Comparison of ENCODE assay signal across 24 cellular contexts in genomic region chr9:75593920-75594319, GRCh38.
"Had no signal": no experiment of that assay in that cellular context is flagged by ENCODE, and none has a peak within 500 bp of the region (broad histone marks: within the 10 kb centered on the region; RNA-seq: fewer than 3 reads in every experiment).

No MANE protein-coding gene starts in this region.

- H3K4me3 ChIP-seq: breast epithelium had no signal

- H3K36me3 Mint-ChIP-seq: activated CD8-positive, alpha-beta memory T cell treated with anti-CD3 and anti-CD28 coated beads, Interleukin-2, amount 10 ng/mL, durations not matched to agents 7 days and 5 days; activated naive CD4-positive, alpha-beta T cell treated with anti-CD3 and anti-CD28 coated beads, Interleukin-2, amount 50 U/mL, for 24 hours had no signal

- H3K27me3 ChIP-seq: breast epithelium had no signal

- DNase-seq: activated B cell treated with CpG ODN at 0.5 μM for 24 hours; activated CD4-positive, alpha-beta T cell treated with anti-CD3 and anti-CD28 coated beads for 1 hour; activated CD4-positive, alpha-beta T cell treated with anti-CD3 and anti-CD28 coated beads, Interleukin-2, amount 10 ng/mL, durations not matched to agents 24 days and 14 days; activated CD4-positive, alpha-beta T cell treated with anti-CD3 and anti-CD28 coated beads, Interleukin-2, amount 50 U/mL, for 48 hours; activated CD8-positive, alpha-beta memory T cell treated with anti-CD3 and anti-CD28 coated beads, Interleukin-2, amount 10 ng/mL, durations not matched to agents 7 days and 5 days; activated effector memory CD4-positive, alpha-beta T cell treated with Interleukin-2 at 50 U/mL for 16 hours; activated naive CD4-positive, alpha-beta T cell; activated T-cell treated with anti-CD3 and anti-CD28 coated beads, Interleukin-2, amount 50 U/mL, for 24 hours; aorta; caudate nucleus; NCI-H1048; NCI-H146; NCI-H187 treated with DMSO at 0.1 percent for 48 hours; NCI-H2081 treated with DMSO at 0.1 percent for 48 hours; NCI-H526; NCI-H774; NK-92 treated with Interleukin-12 subunit alpha and Interleukin-12 subunit beta, amount 100 ng/mL, for 24 hours; PC-3; SHP77 treated with DMSO at 0.1 percent for 48 hours had no signal

- ATAC-seq: activated CD8-positive, alpha-beta memory T cell treated with anti-CD3 and anti-CD28 coated beads, Interleukin-2, amount 10 ng/mL, durations not matched to agents 7 days and 5 days; PC-3 had no signal

- H3K27me3 Mint-ChIP-seq: activated B cell treated with CpG ODN at 0.5 μM for 24 hours; activated CD4-positive, alpha-beta T cell treated with anti-CD3 and anti-CD28 coated beads, Interleukin-2, amount 10 ng/mL, durations not matched to agents 24 days and 14 days; activated CD8-positive, alpha-beta memory T cell treated with anti-CD3 and anti-CD28 coated beads, Interleukin-2, amount 10 ng/mL, durations not matched to agents 7 days and 5 days had no signal

- H3K27ac Mint-ChIP-seq: activated B cell treated with CpG ODN at 0.5 μM for 24 hours; activated CD4-positive, alpha-beta T cell treated with anti-CD3 and anti-CD28 coated beads, Interleukin-2, amount 10 ng/mL, durations not matched to agents 24 days and 14 days; activated CD8-positive, alpha-beta memory T cell treated with anti-CD3 and anti-CD28 coated beads, Interleukin-2, amount 10 ng/mL, durations not matched to agents 7 days and 5 days; activated naive CD4-positive, alpha-beta T cell treated with anti-CD3 and anti-CD28 coated beads, Interleukin-2, amount 50 U/mL, for 24 hours; activated T-cell treated with anti-CD3 and anti-CD28 coated beads, Interleukin-2, amount 50 U/mL, for 24 hours; activated T-helper 1 cell treated with anti-CD3 and anti-CD28 coated beads, Interleukin-12 subunit alpha, Interleukin-12 subunit beta, Interleukin-2, Interleukin-4 antibody, amounts not matched to agents 30 ng/mL and 10 ng/mL and 1 ng/mL, durations not matched to agents 14 hours and 24 hours and 36 hours; T-helper 1 cell treated with Interleukin-12 subunit alpha and Interleukin-12 subunit beta and Interleukin-4 antibody, amounts not matched to agents 30 μg/mL and 1 μg/mL, for 36 hours had no signal

- H3K4me3 Mint-ChIP-seq: activated B cell treated with CpG ODN at 0.5 μM for 24 hours; activated CD4-positive, alpha-beta T cell treated with anti-CD3 and anti-CD28 coated beads, Interleukin-2, amount 10 ng/mL, durations not matched to agents 24 days and 14 days; activated CD8-positive, alpha-beta memory T cell treated with anti-CD3 and anti-CD28 coated beads, Interleukin-2, amount 10 ng/mL, durations not matched to agents 7 days and 5 days; activated naive CD4-positive, alpha-beta T cell treated with anti-CD3 and anti-CD28 coated beads, Interleukin-2, amount 50 U/mL, for 24 hours; activated T-cell treated with anti-CD3 and anti-CD28 coated beads, Interleukin-2, amount 50 U/mL, for 24 hours; activated T-helper 1 cell treated with anti-CD3 and anti-CD28 coated beads, Interleukin-12 subunit alpha, Interleukin-12 subunit beta, Interleukin-2, Interleukin-4 antibody, amounts not matched to agents 30 ng/mL and 10 ng/mL and 1 ng/mL, durations not matched to agents 14 hours and 24 hours and 36 hours; T-helper 1 cell treated with Interleukin-12 subunit alpha and Interleukin-12 subunit beta and Interleukin-4 antibody, amounts not matched to agents 30 μg/mL and 1 μg/mL, for 36 hours had no signal

- H3K4me1 Mint-ChIP-seq: activated B cell treated with CpG ODN at 0.5 μM for 24 hours; activated CD4-positive, alpha-beta T cell treated with anti-CD3 and anti-CD28 coated beads, Interleukin-2, amount 10 ng/mL, durations not matched to agents 24 days and 14 days; activated CD8-positive, alpha-beta memory T cell treated with anti-CD3 and anti-CD28 coated beads, Interleukin-2, amount 10 ng/mL, durations not matched to agents 7 days and 5 days; activated naive CD4-positive, alpha-beta T cell treated with anti-CD3 and anti-CD28 coated beads, Interleukin-2, amount 50 U/mL, for 24 hours had no signal

- H3K4me1 ChIP-seq: breast epithelium had no signal

- H3K27ac ChIP-seq: breast epithelium had no signal

- H3K9me3 ChIP-seq: breast epithelium had no signal

- H3K36me3 ChIP-seq: breast epithelium had no signal

- H3K9me3 Mint-ChIP-seq: activated B cell treated with CpG ODN at 0.5 μM for 24 hours; activated CD4-positive, alpha-beta T cell treated with anti-CD3 and anti-CD28 coated beads, Interleukin-2, amount 10 ng/mL, durations not matched to agents 24 days and 14 days; activated naive CD4-positive, alpha-beta T cell treated with anti-CD3 and anti-CD28 coated beads, Interleukin-2, amount 50 U/mL, for 24 hours; activated T-helper 1 cell treated with anti-CD3 and anti-CD28 coated beads, Interleukin-12 subunit alpha, Interleukin-12 subunit beta, Interleukin-2, Interleukin-4 antibody, amounts not matched to agents 30 ng/mL and 10 ng/mL and 1 ng/mL, durations not matched to agents 14 hours and 24 hours and 36 hours; T-helper 1 cell treated with Interleukin-12 subunit alpha and Interleukin-12 subunit beta and Interleukin-4 antibody, amounts not matched to agents 30 μg/mL and 1 μg/mL, for 36 hours had no signal

- FAIRE-seq: RCC 7860 had no signal
